In the genomic region with DNA sequence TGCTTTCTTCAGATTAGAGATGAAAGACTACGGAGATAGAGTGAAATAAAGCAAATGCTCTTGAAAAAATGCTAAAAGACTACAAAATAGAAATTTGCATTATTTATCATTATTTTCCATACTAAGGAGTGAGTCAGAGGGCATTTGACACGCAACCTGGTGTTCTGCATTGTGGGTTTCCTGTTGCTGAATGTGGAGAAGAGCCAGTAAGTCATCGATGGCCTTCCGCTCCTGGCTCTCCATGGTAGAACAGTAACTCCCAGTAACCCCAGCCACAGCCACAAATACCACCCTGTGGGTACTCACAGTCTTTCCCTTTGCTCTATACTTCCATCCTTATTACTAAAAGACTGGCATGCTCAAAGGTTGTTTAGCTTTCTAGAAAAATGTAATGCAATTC, we compare ENCODE assay signal across 8 cellular contexts.
DNase-seq lines count a peak whose midpoint lies in the region; ATAC-seq and TF ChIP-seq lines count a peak whose summit lies in the region.

No MANE protein-coding gene starts in this region.

- peaks cover 13% of the 10 kb centered on the region for H3K27me3 Mint-ChIP-seq in activated T-helper 2 cell treated with anti-CD3 and anti-CD28 coated beads, Interferon-gamma antibody, Interleukin-2, Interleukin-4, amounts not matched to agents 10 μg/mL and 5 μg/mL and 100 μg/mL, durations not matched to agents 14 hours and 24 hours and 36 hours (ENCODE audit: low read depth)

- peaks cover 31% of the 10 kb centered on the region for H3K4me1 Mint-ChIP-seq in activated T-helper 2 cell treated with anti-CD3 and anti-CD28 coated beads, Interferon-gamma antibody, Interleukin-2, Interleukin-4, amounts not matched to agents 10 μg/mL and 5 μg/mL and 100 μg/mL, durations not matched to agents 14 hours and 24 hours and 36 hours (ENCODE audit: low read depth)

- H3K36me3 ChIP-seq in DND-41 (ENCODE audit: insufficient read depth, low read length): no peaks in the 10 kb centered on the region
- no peaks in the 10 kb centered on the region for H3K36me3 ChIP-seq in Karpas-422 (ENCODE audit: insufficient read depth, low read length)

- H3K4me3 Mint-ChIP-seq in activated T-helper 2 cell treated with anti-CD3 and anti-CD28 coated beads, Interferon-gamma antibody, Interleukin-2, Interleukin-4, amounts not matched to agents 10 μg/mL and 5 μg/mL and 100 μg/mL, durations not matched to agents 14 hours and 24 hours and 36 hours (ENCODE audit: low read depth): no peak overlapping the region

- H3K27ac ChIP-seq in DND-41 (ENCODE audit: low read length): no peak overlapping the region
- no peak overlapping the region for H3K27ac ChIP-seq in Karpas-422 (ENCODE audit: low read length)

- H3K79me2 ChIP-seq in DND-41 (ENCODE audit: insufficient read depth, low read length) (no peaks in the 10 kb centered on the region), Karpas-422 (ENCODE audit: low read length) (no peaks in the 10 kb centered on the region)

- H3K9me3 ChIP-seq in DND-41 (ENCODE audit: insufficient read depth, low read length, severe bottlenecking) (no peaks in the 10 kb centered on the region), Karpas-422 (ENCODE audit: low read length) (no peaks in the 10 kb centered on the region)

- H3K9ac ChIP-seq in DND-41 (ENCODE audit: low read depth, low read length) (no peak overlapping the region), Karpas-422 (ENCODE audit: low read length) (no peak overlapping the region)

- intact Hi-C loops in activated T-helper 2 cell treated with anti-CD3 and anti-CD28 coated beads, Interferon-gamma antibody, Interleukin-2, Interleukin-4, amounts not matched to agents 10 μg/mL and 5 μg/mL and 100 μg/mL, durations not matched to agents 14 hours and 24 hours and 36 hours (cut with micrococcal nuclease): loop anchor here (1.0 to 10.0 kb wide), 2 partner anchors 62 to 722 kb away; a partner anchor contains a TSS

- TF ChIP-seq CTCF in DND-41 (IDR thresholded peaks at IDR 0.05; ENCODE audit: borderline replicate concordance, extremely low read depth, low read length, poor library complexity, severe bottlenecking): no peak

- H4K20me1 ChIP-seq in DND-41 (ENCODE audit: insufficient read depth, low read length) (no peaks in the 10 kb centered on the region), Karpas-422 (ENCODE audit: insufficient read depth, low read depth, low read length) (no peaks in the 10 kb centered on the region)

- no peak overlapping the region for H3K4me2 ChIP-seq in DND-41 (ENCODE audit: insufficient read depth, low read length)
- H3K4me2 ChIP-seq in Karpas-422 (ENCODE audit: low read depth, low read length, poor library complexity, severe bottlenecking): peak overlapping the region; percentile 49

- no peaks in the 10 kb centered on the region for H3K9me2 ChIP-seq in Karpas-422 (replicated peaks; ENCODE audit: insufficient read depth, low read length)

- peak overlapping the region; percentile 70 for H3K27ac Mint-ChIP-seq in activated T-helper 2 cell treated with anti-CD3 and anti-CD28 coated beads, Interferon-gamma antibody, Interleukin-2, Interleukin-4, amounts not matched to agents 10 μg/mL and 5 μg/mL and 100 μg/mL, durations not matched to agents 14 hours and 24 hours and 36 hours

- H3K4me1 ChIP-seq in DND-41 (ENCODE audit: insufficient read depth, low read length) (no peaks in the 10 kb centered on the region), Karpas-422 (ENCODE audit: low read length) (peaks cover 6% of the 10 kb centered on the region)

- H3K27me3 ChIP-seq in DND-41 (ENCODE audit: insufficient read depth, low read length, poor library complexity): peaks cover 5% of the 10 kb centered on the region
- H3K27me3 ChIP-seq in Karpas-422 (ENCODE audit: low read length): no peaks in the 10 kb centered on the region; the same call in 1 of the 2 replicates

- ATAC-seq in DND-41 (ENCODE audit: insufficient read depth, low read depth) (peak; percentile 58; the same call in 2 of the 3 replicates), GM21528 (IDR thresholded peaks at IDR 0.05; ENCODE audit: low FRiP score, unreplicated experiment) (peak; percentile 84)

- H2AFZ ChIP-seq in DND-41 (ENCODE audit: low read depth, low read length) (no peak overlapping the region), Karpas-422 (ENCODE audit: low read length) (no peak overlapping the region)

- H3K4me3 ChIP-seq in DND-41 (ENCODE audit: low read depth in 1 of 2, low read length in 2 of 2): no peak overlapping the region
- no peak overlapping the region for H3K4me3 ChIP-seq in Karpas-422 (ENCODE audit: low read length)

- no peaks in the 10 kb centered on the region for H3K9me3 Mint-ChIP-seq in activated T-helper 2 cell treated with anti-CD3 and anti-CD28 coated beads, Interferon-gamma antibody, Interleukin-2, Interleukin-4, amounts not matched to agents 10 μg/mL and 5 μg/mL and 100 μg/mL, durations not matched to agents 14 hours and 24 hours and 36 hours

- H3K36me3 Mint-ChIP-seq in activated T-helper 2 cell treated with anti-CD3 and anti-CD28 coated beads, Interferon-gamma antibody, Interleukin-2, Interleukin-4, amounts not matched to agents 10 μg/mL and 5 μg/mL and 100 μg/mL, durations not matched to agents 14 hours and 24 hours and 36 hours (ENCODE audit: low read depth): no peaks in the 10 kb centered on the region

- DNase-seq in DND-41 (no peak), Karpas-422 (no peak), NCI-H2196 (lab: John Stamatoyannopoulos, UW; ENCODE audit: unreplicated experiment) (no peak), NCI-H526 (lab: John Stamatoyannopoulos, UW) (no peak), HT-29 (ENCODE audit: low spot score) (no peak)
- peak; percentile 48 for DNase-seq in activated T-helper 2 cell treated with anti-CD3 and anti-CD28 coated beads, Interferon-gamma antibody, Interleukin-2, Interleukin-4, amounts not matched to agents 10 μg/mL and 5 μg/mL and 100 μg/mL, durations not matched to agents 14 hours and 24 hours and 36 hours (ENCODE audit: low spot score)
- DNase-seq in stimulated activated CD4-positive, alpha-beta T cell treated with anti-CD3 and anti-CD28 coated beads, Interleukin-15, amount 100 ng/mL, for 24 hours: peak; percentile 67

Comparison
In these comparisons a context has a peak if more than half of its experiments do, and no peak if none do; other contexts are left out.
1. DNase-seq: peak in activated T-helper 2 cell treated with anti-CD3 and anti-CD28 coated beads, Interferon-gamma antibody, Interleukin-2, Interleukin-4, amounts not matched to agents 10 μg/mL and 5 μg/mL and 100 μg/mL, durations not matched to agents 14 hours and 24 hours and 36 hours (single experiment) and stimulated activated CD4-positive, alpha-beta T cell treated with anti-CD3 and anti-CD28 coated beads, Interleukin-15, amount 100 ng/mL, for 24 hours (single experiment); none in DND-41 (single experiment), Karpas-422 (single experiment), NCI-H2196 (single experiment), NCI-H526 (0 of 2) and HT-29 (single experiment).